Comparison of ENCODE assay signal across 1 cellular context in the genomic region with DNA sequence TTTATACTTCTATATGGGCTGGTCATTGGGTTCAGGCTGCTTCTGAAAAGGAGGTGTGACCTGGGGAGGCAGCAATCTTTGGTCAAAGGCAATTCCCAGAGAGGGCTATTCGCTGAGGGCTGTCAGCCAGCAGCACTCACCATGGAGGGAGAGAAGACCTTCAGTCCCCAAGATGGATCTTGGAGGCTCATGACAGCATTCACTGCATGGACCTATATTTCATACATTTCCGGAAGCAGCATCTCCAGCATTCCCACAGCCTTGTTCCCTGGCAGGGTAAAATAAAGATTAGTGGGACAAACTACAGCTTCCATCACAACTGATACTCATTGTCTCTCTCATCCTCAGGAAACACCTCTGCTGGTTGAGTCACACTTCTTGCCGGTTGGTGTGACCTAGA.
TF ChIP-seq lines count a peak whose summit lies in the region.

No MANE protein-coding gene starts in this region.

TF ChIP-seq in H1, 55 proteins besides CTCF, POLR2A, EP300 and RAD21 (continued from another document):
- TF ChIP-seq EZH2 (IDR thresholded peaks at IDR 0.05; ENCODE audit: low read depth, low read length, severe bottlenecking) (no peak), CHD1 (IDR thresholded peaks at IDR 0.05; ENCODE audit: low read depth, low read length) (no peak), NRF1 (IDR thresholded peaks at IDR 0.05; ENCODE audit: low read depth, low read length) (no peak), EGR1 (IDR thresholded peaks at IDR 0.05; ENCODE audit: borderline replicate concordance, low read depth, low read length) (no peak), GABPA (IDR thresholded peaks at IDR 0.05; ENCODE audit: borderline replicate concordance, insufficient read depth, low read length) (no peak), KDM5A (IDR thresholded peaks at IDR 0.05; ENCODE audit: low read length) (no peak), SUZ12 (IDR thresholded peaks at IDR 0.05; ENCODE audit: low read length) (no peak), BCL11A (IDR thresholded peaks at IDR 0.05; ENCODE audit: low read depth in 2 of 2, low read length in 2 of 2) (no peak), CHD2 (IDR thresholded peaks at IDR 0.05; ENCODE audit: low read length) (no peak), HDAC2 (IDR thresholded peaks at IDR 0.05; ENCODE audit: borderline replicate concordance in 1 of 2, low read depth in 2 of 2, low read length in 2 of 2) (no peak), RXRA (IDR thresholded peaks at IDR 0.05; ENCODE audit: insufficient read depth, low read depth, low read length) (no peak), TBP (IDR thresholded peaks at IDR 0.05; ENCODE audit: low read depth, low read length) (no peak)
